ENCODE assay signal across 1 cellular context in genomic region chr15:88489321-88489720, GRCh38.
TF ChIP-seq lines count a peak whose summit lies in the region.

No MANE protein-coding gene starts in this region.

TF ChIP-seq in WTC11, 78 proteins besides CTCF, POLR2A, EP300 and RAD21:
- TF ChIP-seq FOXP1 (CRISPR knock-in tag; IDR thresholded peaks at IDR 0.05; ENCODE audit: borderline replicate concordance) (0 out of 2 replicates have a peak, but pooled peaks have one; percentile 35), ZNF671 (CRISPR knock-in tag; IDR thresholded peaks at IDR 0.05) (no peak)
